Comparison of ENCODE assay signal across 6 cellular contexts in the genomic region with DNA sequence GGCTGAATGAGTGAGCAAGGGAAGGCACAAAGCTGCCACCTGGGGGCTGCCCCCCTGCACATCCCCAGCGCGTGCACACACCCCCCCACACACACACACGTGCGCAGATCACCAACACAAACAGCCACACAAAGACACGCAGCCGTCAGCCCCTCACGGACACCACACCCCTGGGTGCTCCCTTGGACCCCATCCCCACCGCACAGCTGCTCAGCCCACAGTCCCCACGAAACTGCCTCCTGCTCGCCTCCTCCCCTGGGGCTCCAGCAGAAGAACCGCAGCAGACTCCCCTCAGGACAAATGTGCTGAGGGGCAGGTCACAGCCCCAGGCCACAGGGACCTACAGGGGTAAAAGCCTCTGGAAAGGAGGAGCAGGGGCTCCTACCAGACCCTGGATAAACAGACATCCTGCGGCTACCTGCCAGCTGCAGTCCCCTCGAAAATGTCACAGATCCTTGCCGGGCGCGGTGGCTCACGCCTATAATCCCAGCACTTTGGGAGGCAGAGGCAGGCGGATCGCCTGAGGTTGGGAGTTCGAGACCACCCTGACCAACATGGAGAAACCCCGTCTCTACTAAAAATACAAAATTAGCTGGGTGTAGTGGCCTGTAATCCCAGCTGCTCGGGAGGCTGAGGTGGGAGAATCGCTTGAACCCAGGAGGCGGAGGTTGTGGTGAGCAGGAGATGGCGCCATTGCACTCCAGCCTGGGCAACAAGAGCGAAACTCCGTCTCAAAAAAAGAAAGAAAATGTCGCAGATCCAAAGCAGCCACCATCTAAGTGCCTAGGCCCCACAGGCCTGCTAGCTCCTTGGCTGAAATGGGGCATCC. TPM values are rescaled to one million over a fixed set of nuclear protein-coding genes. Genes with fewer than 3 reads are reported as not detected.
DNase-seq lines count a peak whose midpoint lies in the region; ATAC-seq and TF ChIP-seq lines count a peak whose summit lies in the region.

No MANE protein-coding gene starts in this region.

- H3K4me3 Mint-ChIP-seq in naive thymus-derived CD8-positive, alpha-beta T cell: peak overlapping the region in 8 of 10 donors; percentile 24 to 74 (median 52)

- DNase-seq in HFF-Myc (ENCODE audit: extremely low read depth, low read depth): no peak
- peak; percentile 45 for DNase-seq in activated CD4-positive, alpha-beta T cell treated with anti-CD3 and anti-CD28 coated beads, Interleukin-2, amount 50 U/mL, for 1 hour
- peak in 5 of 10 donors; percentile 29 to 63 (median 56) for DNase-seq in naive thymus-derived CD8-positive, alpha-beta T cell
- no peak for DNase-seq in NCI-H2227 (lab: John Stamatoyannopoulos, UW; ENCODE audit: unreplicated experiment)

- H3K4me3 ChIP-seq in HFF-Myc (replicated peaks; ENCODE audit: low read depth, low read length): no peak overlapping the region

- POLR2A ChIA-PET in naive thymus-derived CD8-positive, alpha-beta T cell (lab: Charles Lee): interaction anchor here (0.6 to 58.8 kb wide), 6 partner anchors 5 to 107 kb away, joined by 4 to 1841 read pairs (median 742); a partner anchor contains a TSS

- H3K27ac Mint-ChIP-seq in naive thymus-derived CD8-positive, alpha-beta T cell: peak overlapping the region; percentile 58 to 93 (median 88)

- H3K27me3 Mint-ChIP-seq in naive thymus-derived CD8-positive, alpha-beta T cell: no peaks in the 10 kb centered on the region

- peaks cover 0 to 57% (median 3%) of the 10 kb centered on the region in 3 donors for H3K36me3 Mint-ChIP-seq in naive thymus-derived CD8-positive, alpha-beta T cell

- TF ChIP-seq CTCF in HFF-Myc (IDR thresholded peaks at IDR 0.05; ENCODE audit: low read depth, low read length, missing control alignments): peak; percentile 17

- H3K9me3 Mint-ChIP-seq in naive thymus-derived CD8-positive, alpha-beta T cell: no peaks in the 10 kb centered on the region

- ATAC-seq in naive thymus-derived CD8-positive, alpha-beta T cell: peak; percentile 25 to 31
- no peak for ATAC-seq in HG03442 (IDR thresholded peaks at IDR 0.05; ENCODE audit: unreplicated experiment)
- ATAC-seq in HG03159 (IDR thresholded peaks at IDR 0.05; ENCODE audit: unreplicated experiment): no peak

- H3K4me1 Mint-ChIP-seq in naive thymus-derived CD8-positive, alpha-beta T cell: peaks cover 25 to 74% (median 59%) of the 10 kb centered on the region in 4 donors

RNA-seq across cellular contexts. Expression of a gene that starts 6.5 kb away (rescaled TPM):
- total RNA-seq in naive thymus-derived CD8-positive, alpha-beta T cell: 10 to 100 TPM; 77.2 to 77.6 TPM
- 100 to 1,000 TPM; 112 to 171 (median 142) TPM for polyA plus RNA-seq in naive thymus-derived CD8-positive, alpha-beta T cell

RNA-seq across cellular contexts. Expression of a gene that starts 7.0 kb away (rescaled TPM):
- 1 to 10 TPM; 2.4 to 2.8 TPM for total RNA-seq in naive thymus-derived CD8-positive, alpha-beta T cell
- not detected for polyA plus RNA-seq in naive thymus-derived CD8-positive, alpha-beta T cell

RNA-seq across cellular contexts. Expression of a gene that starts 13.1 kb away (rescaled TPM):
- 100 to 1,000 TPM; 108 to 114 TPM for total RNA-seq in naive thymus-derived CD8-positive, alpha-beta T cell
- polyA plus RNA-seq in naive thymus-derived CD8-positive, alpha-beta T cell: 100 to 1,000 TPM in 2 of 3 donors, 10 to 100 TPM in 1; 68.0 to 172 (median 106) TPM

RNA-seq across cellular contexts. Expression of a gene that starts 34.5 kb away (rescaled TPM):
- total RNA-seq in naive thymus-derived CD8-positive, alpha-beta T cell: 10 to 100 TPM; 16.2 to 18.8 TPM
- polyA plus RNA-seq in naive thymus-derived CD8-positive, alpha-beta T cell: 10 to 100 TPM; 14.7 to 28.9 (median 18.5) TPM

RNA-seq across cellular contexts. Expression of a gene that starts 46.0 kb away (rescaled TPM):
- total RNA-seq in naive thymus-derived CD8-positive, alpha-beta T cell: 100 to 1,000 TPM; 190 to 191 TPM
- polyA plus RNA-seq in naive thymus-derived CD8-positive, alpha-beta T cell: 100 to 1,000 TPM; 136 to 172 (median 146) TPM

Comparison
In these comparisons a context has a peak if more than half of its experiments do, and no peak if none do; other contexts are left out.
1. ATAC-seq: peak in naive thymus-derived CD8-positive, alpha-beta T cell (2 of 2); none in HG03442 (single experiment) and HG03159 (single experiment).